In the genomic region with DNA sequence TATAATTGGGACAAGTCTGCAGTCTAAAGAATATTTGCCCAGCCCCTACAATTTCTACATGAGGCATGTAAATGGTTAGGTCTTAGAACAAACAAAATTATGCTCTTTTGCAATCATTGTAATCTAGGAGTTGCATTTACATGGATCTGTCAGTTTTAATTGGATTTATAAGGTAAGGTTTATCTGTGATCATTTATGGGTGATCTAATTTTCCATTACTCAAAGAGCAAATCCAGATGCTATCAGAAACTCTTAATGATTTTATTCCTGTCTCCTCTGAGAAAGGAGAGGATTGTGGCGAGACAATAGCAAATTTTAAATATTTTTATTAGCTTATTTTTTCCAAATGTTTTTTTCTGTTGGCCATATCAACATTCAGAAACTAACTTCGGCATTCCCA, we compare ENCODE assay signal across 22 cellular contexts.
"Had no signal": no experiment of that assay in that cellular context is flagged by ENCODE, and none has a peak within 500 bp of the region (broad histone marks: within the 10 kb centered on the region; RNA-seq: fewer than 3 reads in every experiment).

No MANE protein-coding gene starts in this region.

- DNase-seq: dorsolateral prefrontal cortex; effector CD4-positive, alpha-beta T cell; foreskin keratinocyte; heart left ventricle; hippocampal formation; left cardiac atrium; left lung; mammary epithelial cell; natural killer cell; occipital lobe; ovary; right lobe of liver; small intestine; stimulated activated CD4-positive, alpha-beta T cell treated with anti-CD3 and anti-CD28 coated beads, Interleukin-15, amount 100 ng/mL, for 24 hours; stimulated activated CD4-positive, alpha-beta T cell treated with anti-CD3 and anti-CD28 coated beads, Interleukin-2, amount 100 ng/mL, for 48 hours; stimulated activated naive B cell treated with anti-CD40 and anti-IgM and Interleukin-4, amounts not matched to agents 10 μg/mL and 1 μg/mL and 100 μg/mL, for 72 hours; upper lobe of left lung had no signal

- H3K4me3 ChIP-seq: dorsolateral prefrontal cortex, gastroesophageal sphincter, heart left ventricle, left lung, ovary, right lobe of liver, thoracic aorta, tibial nerve, upper lobe of left lung had no signal

- H3K27ac ChIP-seq: dorsolateral prefrontal cortex, foreskin keratinocyte, gastroesophageal sphincter, heart left ventricle, left lung, ovary, right lobe of liver, thoracic aorta, tibial nerve, upper lobe of left lung had no signal

- H3K36me3 ChIP-seq: gastroesophageal sphincter, heart left ventricle, left lung, ovary, right lobe of liver, thoracic aorta, tibial nerve, upper lobe of left lung had no signal

- H3K27me3 ChIP-seq: dorsolateral prefrontal cortex, foreskin keratinocyte, gastroesophageal sphincter, heart left ventricle, left lung, ovary, right lobe of liver, tibial nerve, upper lobe of left lung had no signal

- FAIRE-seq: colon, small intestine, urothelium cell line had no signal

- H3K4me1 ChIP-seq: foreskin keratinocyte, gastroesophageal sphincter, heart left ventricle, left lung, right lobe of liver, tibial nerve, upper lobe of left lung had no signal

- H3K9me3 ChIP-seq: gastroesophageal sphincter, left lung, ovary, right lobe of liver, thoracic aorta, upper lobe of left lung had no signal

- ATAC-seq: foreskin keratinocyte; gastroesophageal sphincter; heart left ventricle; left cardiac atrium; left lung; natural killer cell; right lobe of liver; stimulated activated naive B cell treated with anti-CD40 and anti-IgM and Interleukin-4, amounts not matched to agents 10 μg/mL and 1 μg/mL and 100 μg/mL, for 72 hours had no signal
